ENCODE assay signal across 11 cellular contexts in genomic region chr12:93509506-93509905, GRCh38.
"Had no signal": no experiment of that assay in that cellular context is flagged by ENCODE, and none has a peak within 500 bp of the region (broad histone marks: within the 10 kb centered on the region; RNA-seq: fewer than 3 reads in every experiment).

No MANE protein-coding gene starts in this region.

- H3K4me3 ChIP-seq: GM23248, GM23338, HAP-1 had no signal

- H3K4me2 ChIP-seq: GM23338 had no signal

- H3K9me3 Mint-ChIP-seq: GM23338, H9, HFFc6 had no signal

- H3K4me1 Mint-ChIP-seq: GM23338, H9 had no signal

- H3K27ac Mint-ChIP-seq: GM23338, H9, HFFc6 had no signal

- H2AFZ ChIP-seq: GM23248, GM23338 had no signal

- FAIRE-seq: H1, H54 had no signal

- H3K9ac ChIP-seq: GM23248 had no signal

- H3K4me3 Mint-ChIP-seq: GM23338, H9, HFFc6 had no signal

- H3K4me1 ChIP-seq: HAP-1 had no signal

- DNase-seq: GM23248, GOT3, H7, H9, HCEC 1CT, HFFc6 had no signal

- ATAC-seq: GM23338, HCT116 had no signal

- H3K27ac ChIP-seq: GM23248 had no signal

- H3K9me3 ChIP-seq: HAP-1 had no signal
